20 cellular contexts compared by ENCODE assay signal in the genomic region with DNA sequence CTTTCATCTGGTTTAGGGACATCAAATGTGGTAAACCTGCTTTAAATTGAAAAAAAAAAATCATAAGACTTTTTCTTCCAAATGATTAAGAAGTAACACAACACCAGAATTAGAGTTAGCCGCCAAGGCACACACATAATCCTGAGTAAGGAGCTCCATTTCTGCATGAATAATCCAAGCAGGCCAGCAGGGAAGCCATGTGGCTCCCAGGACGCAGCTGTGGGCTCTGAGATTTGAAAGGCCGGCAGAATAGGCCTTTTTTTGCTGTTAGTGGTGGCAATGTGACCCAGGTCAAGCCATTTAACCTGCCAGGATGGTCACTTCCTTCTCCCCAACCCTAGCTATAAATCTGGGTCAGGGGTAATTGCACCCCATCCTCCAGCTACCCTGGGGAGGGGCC.
DNase-seq lines count a peak whose midpoint lies in the region; ATAC-seq and TF ChIP-seq lines count a peak whose summit lies in the region.
"Had no signal": no experiment of that assay in that cellular context is flagged by ENCODE, and none has a peak within 500 bp of the region (broad histone marks: within the 10 kb centered on the region; RNA-seq: fewer than 3 reads in every experiment).

No MANE protein-coding gene starts in this region.

- H3K4me3 Mint-ChIP-seq in activated T-helper 1 cell treated with anti-CD3 and anti-CD28 coated beads, Interleukin-12 subunit alpha, Interleukin-12 subunit beta, Interleukin-2, Interleukin-4 antibody, amounts not matched to agents 30 ng/mL and 10 ng/mL and 1 ng/mL, durations not matched to agents 14 hours and 24 hours and 36 hours, result no peak overlapping the region
- H3K4me3 Mint-ChIP-seq: CD8-positive, alpha-beta T cell had no signal

- H3K4me3 ChIP-seq in dorsolateral prefrontal cortex, result no peak overlapping the region
- H3K4me3 ChIP-seq: BLaER1, GM12878 had no signal

- ATAC-seq in GM18517 (IDR thresholded peaks at IDR 0.05; ENCODE audit: unreplicated experiment), result no peak
- no peak for ATAC-seq in GM18861 (IDR thresholded peaks at IDR 0.05; ENCODE audit: unreplicated experiment)
- ATAC-seq: CD8-positive, alpha-beta T cell; GM12878; HepG2 had no signal

- no peak for TF ChIP-seq CTCF in dorsolateral prefrontal cortex (IDR thresholded peaks at IDR 0.05 in 54 of 56, conservative IDR thresholded peaks at IDR 0.05 in 2 of 56; ENCODE audit: low read depth in 1 of 56, partially characterized antibody in 56 of 56)

- intact Hi-C loops in dorsolateral prefrontal cortex (cut with DNase I), result no loop called here
- intact Hi-C loops in activated T-helper 1 cell treated with anti-CD3 and anti-CD28 coated beads, Interleukin-12 subunit alpha, Interleukin-12 subunit beta, Interleukin-2, Interleukin-4 antibody, amounts not matched to agents 30 ng/mL and 10 ng/mL and 1 ng/mL, durations not matched to agents 14 hours and 24 hours and 36 hours (cut with micrococcal nuclease), result no loop called here

- no peak overlapping the region for H3K27ac Mint-ChIP-seq in activated T-helper 1 cell treated with anti-CD3 and anti-CD28 coated beads, Interleukin-12 subunit alpha, Interleukin-12 subunit beta, Interleukin-2, Interleukin-4 antibody, amounts not matched to agents 30 ng/mL and 10 ng/mL and 1 ng/mL, durations not matched to agents 14 hours and 24 hours and 36 hours
- H3K27ac Mint-ChIP-seq: CD8-positive, alpha-beta T cell had no signal

- no peaks in the 10 kb centered on the region for H3K9me3 Mint-ChIP-seq in activated T-helper 1 cell treated with anti-CD3 and anti-CD28 coated beads, Interleukin-12 subunit alpha, Interleukin-12 subunit beta, Interleukin-2, Interleukin-4 antibody, amounts not matched to agents 30 ng/mL and 10 ng/mL and 1 ng/mL, durations not matched to agents 14 hours and 24 hours and 36 hours
- H3K9me3 Mint-ChIP-seq: CD8-positive, alpha-beta T cell had no signal

- no peaks in the 10 kb centered on the region for H3K27me3 ChIP-seq in dorsolateral prefrontal cortex
- H3K27me3 ChIP-seq: BLaER1 had no signal

- H3K27ac ChIP-seq in dorsolateral prefrontal cortex (peak overlapping the region in 34 of 59 donors; percentile 1 to 74 (median 46)), substantia nigra (ENCODE audit: low read depth, low read length, poor library complexity, severe bottlenecking) (peak overlapping the region; percentile 60)
- H3K27ac ChIP-seq: 22Rv1, BLaER1, KMS-11, RWPE1 had no signal

- peaks cover 2% of the 10 kb centered on the region for H3K27me3 Mint-ChIP-seq in activated T-helper 1 cell treated with anti-CD3 and anti-CD28 coated beads, Interleukin-12 subunit alpha, Interleukin-12 subunit beta, Interleukin-2, Interleukin-4 antibody, amounts not matched to agents 30 ng/mL and 10 ng/mL and 1 ng/mL, durations not matched to agents 14 hours and 24 hours and 36 hours (ENCODE audit: insufficient read depth)

- DNase-seq in NCI-H2227 (lab: John Stamatoyannopoulos, UW; ENCODE audit: unreplicated experiment) (peak; percentile 30), NCI-H2227 treated with DMSO at 0.1 percent for 48 hours (lab: John Stamatoyannopoulos, UW) (no peak), dorsolateral prefrontal cortex (no peak), midbrain (lab: John Stamatoyannopoulos, UW) (peak; percentile 39), substantia nigra (lab: John Stamatoyannopoulos, UW) (peak in 4 of 49 donors; percentile 11 to 35 (median 25))
- DNase-seq in activated T-helper 1 cell treated with anti-CD3 and anti-CD28 coated beads, Interleukin-12 subunit alpha, Interleukin-12 subunit beta, Interleukin-2, Interleukin-4 antibody, amounts not matched to agents 30 ng/mL and 10 ng/mL and 1 ng/mL, durations not matched to agents 14 hours and 24 hours and 36 hours (ENCODE audit: low spot score), result no peak
- DNase-seq: GDM1, NCI-H1048, NCI-H1436 treated with DMSO at 0.1 percent for 48 hours, NCI-H345, NCI-H69 had no signal

- H3K36me3 Mint-ChIP-seq in activated T-helper 1 cell treated with anti-CD3 and anti-CD28 coated beads, Interleukin-12 subunit alpha, Interleukin-12 subunit beta, Interleukin-2, Interleukin-4 antibody, amounts not matched to agents 30 ng/mL and 10 ng/mL and 1 ng/mL, durations not matched to agents 14 hours and 24 hours and 36 hours (ENCODE audit: low read depth), result no peaks in the 10 kb centered on the region
- H3K36me3 Mint-ChIP-seq: CD8-positive, alpha-beta T cell had no signal

- H3K4me1 Mint-ChIP-seq in activated T-helper 1 cell treated with anti-CD3 and anti-CD28 coated beads, Interleukin-12 subunit alpha, Interleukin-12 subunit beta, Interleukin-2, Interleukin-4 antibody, amounts not matched to agents 30 ng/mL and 10 ng/mL and 1 ng/mL, durations not matched to agents 14 hours and 24 hours and 36 hours (ENCODE audit: low read depth), result no peaks in the 10 kb centered on the region

Comparison
In these comparisons a context has a peak if more than half of its experiments do, and no peak if none do; other contexts are left out.
1. DNase-seq: peak in NCI-H2227 (single experiment) and midbrain (single experiment); none in NCI-H2227 treated with DMSO at 0.1 percent for 48 hours (single experiment), dorsolateral prefrontal cortex (0 of 10) and activated T-helper 1 cell treated with anti-CD3 and anti-CD28 coated beads, Interleukin-12 subunit alpha, Interleukin-12 subunit beta, Interleukin-2, Interleukin-4 antibody, amounts not matched to agents 30 ng/mL and 10 ng/mL and 1 ng/mL, durations not matched to agents 14 hours and 24 hours and 36 hours (single experiment).